ENCODE assay signal across 8 cellular contexts in genomic region chr2:72150157-72150960, GRCh38. TPM values are rescaled to one million over a fixed set of nuclear protein-coding genes. Genes with fewer than 3 reads are reported as not detected.
DNase-seq lines count a peak whose midpoint lies in the region; ATAC-seq and TF ChIP-seq lines count a peak whose summit lies in the region.

No MANE protein-coding gene starts in this region.

- H3K4me1 ChIP-seq in A673 (ENCODE audit: insufficient read depth, low read length, poor library complexity, severe bottlenecking) (peaks cover 22% of the 10 kb centered on the region), colonic mucosa (peaks cover 24% of the 10 kb centered on the region)

- intact Hi-C loops in A673 (cut with micrococcal nuclease; ENCODE audit: unreplicated experiment): loop anchor here (1.0 to 10.0 kb wide), 4 partner anchors 226 to 606 kb away; no protein-coding TSS in a partner anchor
- intact Hi-C loops in colonic mucosa (cut with DNase I): loop anchor here (2.0 to 10.0 kb wide), 5 partner anchors 226 to 603 kb away; no protein-coding TSS in a partner anchor

- POLR2A ChIA-PET in A673 (lab: Charles Lee; ENCODE audit: low non-redundant PET): no interaction called here

- H3K36me3 ChIP-seq in A673 (ENCODE audit: insufficient read depth, low read length, poor library complexity, severe bottlenecking) (no peaks in the 10 kb centered on the region), colonic mucosa (no peaks in the 10 kb centered on the region)

- H3K27me3 ChIP-seq in A673 (replicated peaks; ENCODE audit: insufficient read depth, low read depth, low read length, poor library complexity) (peaks cover 35% of the 10 kb centered on the region), colonic mucosa (peaks cover 39% of the 10 kb centered on the region)

- DNase-seq in A673 (ENCODE audit: low spot score) (peak; percentile 86), NCI-H446 treated with DMSO at 0.1 percent for 48 hours (lab: John Stamatoyannopoulos, UW) (peak; percentile 59), colonic mucosa (peak; percentile 92), left lobe of liver (ENCODE audit: low spot score) (peak; percentile 79)
- DNase-seq in activated CD4-positive, alpha-beta T cell treated with anti-CD3 and anti-CD28 coated beads for 24 hours (ENCODE audit: low read depth in 2 of 2): peak; percentile 63 to 64
- peak; percentile 74 to 77 for DNase-seq in stimulated activated CD4-positive, alpha-beta T cell treated with anti-CD3 and anti-CD28 coated beads, Interleukin-2, amount 100 ng/mL, for 24 hours

- H3K9me3 ChIP-seq in A673 (ENCODE audit: low read depth, low read length, poor library complexity, severe bottlenecking): no peaks in the 10 kb centered on the region
- no peaks in the 10 kb centered on the region for H3K9me3 ChIP-seq in colonic mucosa

- CTCF ChIA-PET in A673 (lab: Charles Lee): interaction anchor here (0.6 to 1.5 kb wide), 10 partner anchors 11 to 1032 kb away, joined by 3 to 23 read pairs (median 3); no protein-coding TSS in a partner anchor

- H3K4me3 ChIP-seq in A673 (ENCODE audit: low read depth, low read length, poor library complexity, severe bottlenecking) (peak overlapping the region; percentile 60), colonic mucosa (peak overlapping the region; percentile 37)

- TF ChIP-seq CTCF in A673 (conservative IDR thresholded peaks at IDR 0.05; ENCODE audit: low read depth, low read length) (peak; percentile 78), colonic mucosa (IDR thresholded peaks at IDR 0.05) (peak; percentile 75)

- ATAC-seq in GM18511 (IDR thresholded peaks at IDR 0.05; ENCODE audit: unreplicated experiment) (peak; percentile 85), HG03342 (IDR thresholded peaks at IDR 0.05; ENCODE audit: unreplicated experiment) (peak; percentile 68), left lobe of liver (peak; percentile 93)

- no TSS peak for BruUV-seq in A673 (replicated peaks; lab: Mats Ljungman, UMichigan)

- H3K9ac ChIP-seq in colonic mucosa (ENCODE audit: low read depth in 2 of 2, low read length in 2 of 2): peak overlapping the region in 1 of 2 donors; percentile 46

- H3K27ac ChIP-seq in A673 (ENCODE audit: low read depth, low read length, poor library complexity, severe bottlenecking) (no peak overlapping the region), colonic mucosa (no peak overlapping the region)

RNA-seq across cellular contexts. Expression of gene CYP26B1, which starts 2.7 kb away (rescaled TPM):
- 2.1 and 2.7 TPM in 2 replicates for total RNA-seq in A673 (2021)
- 1 to 10 TPM; 1.0 to 1.9 TPM for total RNA-seq in colonic mucosa
- total RNA-seq in left lobe of liver: 4.4 TPM
